Comparison of ENCODE assay signal across 22 cellular contexts in genomic region chr6:26477431-26477830, GRCh38. TPM values are rescaled to one million over a fixed set of nuclear protein-coding genes. Genes with fewer than 3 reads are reported as not detected.
DNase-seq lines count a peak whose midpoint lies in the region; ATAC-seq, FAIRE-seq and TF ChIP-seq lines count a peak whose summit lies in the region.
"Had no signal": no experiment of that assay in that cellular context is flagged by ENCODE, and none has a peak within 500 bp of the region (broad histone marks: within the 10 kb centered on the region; RNA-seq: fewer than 3 reads in every experiment).

No MANE protein-coding gene starts in this region.

- H3K79me1 ChIP-seq in H1 (ENCODE audit: low read depth, low read length): no peaks in the 10 kb centered on the region

- no peak overlapping the region for H4K8ac ChIP-seq in H1 (ENCODE audit: extremely low read depth, insufficient read depth, low read length)

- H3K27me3 Mint-ChIP-seq in stimulated activated memory B cell treated with anti-CD40 and anti-IgM and Interleukin-4, amounts not matched to agents 10 μg/mL and 1 μg/mL and 100 μg/mL, for 72 hours: no peaks in the 10 kb centered on the region
- H3K27me3 Mint-ChIP-seq: activated naive CD4-positive, alpha-beta T cell treated with anti-CD3 and anti-CD28 coated beads, Interleukin-2, amount 50 U/mL, for 24 hours had no signal

- no peak overlapping the region for H2BK120ac ChIP-seq in H1 (replicated peaks; ENCODE audit: low read depth, low read length)

- no peak overlapping the region for H4K5ac ChIP-seq in H1 (ENCODE audit: insufficient read length, low read depth, low read length)

- no peaks in the 10 kb centered on the region for H3K79me2 ChIP-seq in H1 (ENCODE audit: control insufficient read depth in 1 of 2, insufficient read depth in 2 of 2, low read length in 2 of 2)

- FAIRE-seq in H1 (lab: Jason Lieb, UNC): no peak
- FAIRE-seq in GM19239 (lab: Jason Lieb, UNC): no peak
- FAIRE-seq: G401.6, H54, RCC 7860 had no signal

- H3K23me2 ChIP-seq in H1 (ENCODE audit: low read depth, low read length): no peaks in the 10 kb centered on the region

- H2BK15ac ChIP-seq in H1 (ENCODE audit: low read length): no peak overlapping the region

- TF ChIP-seq POLR2A in H1 (IDR thresholded peaks at IDR 0.05; ENCODE audit: control extremely low read depth in 1 of 2, low read depth in 2 of 2, low read length in 2 of 2) (no peak), uterus (IDR thresholded peaks at IDR 0.05) (no peak)

- H3K36me3 ChIP-seq in H1 (ENCODE audit: control insufficient read depth in 2 of 4, insufficient read depth in 4 of 4, low read length in 3 of 4) (no peaks in the 10 kb centered on the region), uterus (no peaks in the 10 kb centered on the region)
- H3K36me3 ChIP-seq: breast epithelium had no signal

- H3K9me3 Mint-ChIP-seq in stimulated activated memory B cell treated with anti-CD40 and anti-IgM and Interleukin-4, amounts not matched to agents 10 μg/mL and 1 μg/mL and 100 μg/mL, for 72 hours: peaks cover 3% of the 10 kb centered on the region
- H3K9me3 Mint-ChIP-seq: activated naive CD4-positive, alpha-beta T cell treated with anti-CD3 and anti-CD28 coated beads, Interleukin-2, amount 50 U/mL, for 24 hours had no signal

- no peak overlapping the region for H2BK5ac ChIP-seq in H1 (ENCODE audit: low read depth, low read length)

- H3K4me3 ChIP-seq in H1 (ENCODE audit: extremely low read depth in 1 of 4, insufficient read depth in 2 of 4, low read depth in 3 of 4, low read length in 4 of 4) (no peak overlapping the region), uterus (no peak overlapping the region)
- H3K4me3 ChIP-seq: breast epithelium, psoas muscle had no signal

- no peak for TF ChIP-seq RAD21 in H1 (IDR thresholded peaks at IDR 0.05 in 1 of 2, conservative IDR thresholded peaks at IDR 0.05 in 1 of 2; ENCODE audit: low read depth in 2 of 2, low read length in 2 of 2)

- H3K9me3 ChIP-seq in H1 (ENCODE audit: insufficient read depth in 2 of 2, low read depth in 1 of 2, low read length in 1 of 2) (peaks cover 0 to 6% of the 10 kb centered on the region in 2 experiments; a peak in 2 of 4 replicates), uterus (no peaks in the 10 kb centered on the region)
- H3K9me3 ChIP-seq: breast epithelium had no signal

- no peak overlapping the region for H3K27ac ChIP-seq in H1 (ENCODE audit: low read depth, low read length)
- no peak overlapping the region for H3K27ac ChIP-seq in uterus
- H3K27ac ChIP-seq: breast epithelium, psoas muscle had no signal

- H3K36me3 Mint-ChIP-seq in stimulated activated memory B cell treated with anti-CD40 and anti-IgM and Interleukin-4, amounts not matched to agents 10 μg/mL and 1 μg/mL and 100 μg/mL, for 72 hours: peaks cover 5% of the 10 kb centered on the region
- H3K36me3 Mint-ChIP-seq: activated naive CD4-positive, alpha-beta T cell treated with anti-CD3 and anti-CD28 coated beads, Interleukin-2, amount 50 U/mL, for 24 hours had no signal

- no peak overlapping the region for H2AFZ ChIP-seq in H1 (ENCODE audit: low read length)

- no peak for ATAC-seq in stimulated activated memory B cell treated with anti-CD40 and anti-IgM and Interleukin-4, amounts not matched to agents 10 μg/mL and 1 μg/mL and 100 μg/mL, for 72 hours
- ATAC-seq: psoas muscle had no signal

- H3K27me3 ChIP-seq in H1 (replicated peaks in 1 of 4; ENCODE audit: control insufficient read depth in 3 of 4, extremely low read depth in 1 of 4, insufficient read depth in 3 of 4, low read length in 3 of 4) (no peaks in the 10 kb centered on the region), uterus (no peaks in the 10 kb centered on the region)
- H3K27me3 ChIP-seq: breast epithelium had no signal

- H3K4me1 ChIP-seq in H1 (replicated peaks in 1 of 4; ENCODE audit: control insufficient read depth in 3 of 4, insufficient read depth in 4 of 4, low read length in 3 of 4): peaks cover 6 to 14% (median 10%) of the 10 kb centered on the region in 4 experiments; a peak in 5 of 7 replicates
- H3K4me1 ChIP-seq in uterus: no peaks in the 10 kb centered on the region
- H3K4me1 ChIP-seq: breast epithelium, psoas muscle had no signal

- H3K23ac ChIP-seq in H1 (ENCODE audit: insufficient read length): no peak overlapping the region

- no peak overlapping the region for H3K9ac ChIP-seq in H1 (replicated peaks in 1 of 4; ENCODE audit: extremely low read depth in 1 of 4, low read depth in 3 of 4, low read length in 3 of 4)

- peak overlapping the region; percentile 37 for H4K91ac ChIP-seq in H1 (replicated peaks; ENCODE audit: insufficient read length, low read length)

- no peak overlapping the region for H3K18ac ChIP-seq in H1 (ENCODE audit: extremely low read depth, low read length)

- no peak overlapping the region for H3K56ac ChIP-seq in H1 (replicated peaks; ENCODE audit: insufficient read length, low read depth, low read length)

- no peak overlapping the region for H3K14ac ChIP-seq in H1 (ENCODE audit: insufficient read length)

- no peak overlapping the region for H2BK12ac ChIP-seq in H1 (ENCODE audit: low read depth, low read length)

- H4K20me1 ChIP-seq in H1 (replicated peaks in 1 of 2; ENCODE audit: control insufficient read depth in 1 of 2, insufficient read depth in 2 of 2, low read length in 2 of 2): no peaks in the 10 kb centered on the region

- H3K4me2 ChIP-seq in H1 (ENCODE audit: insufficient read depth in 1 of 2, low read depth in 2 of 2, low read length in 2 of 2): no peak overlapping the region

- POLR2A ChIA-PET in H1 (lab: Charles Lee; ENCODE audit: partially characterized antibody): interaction anchor here (1.6 to 1.8 kb wide), 2 partner anchors 42 to 66 kb away, joined by 4 to 5 read pairs; no protein-coding TSS in a partner anchor

- CTCF ChIA-PET in H1 (lab: Charles Lee; ENCODE audit: partially characterized antibody): interaction anchor here (1.5 kb wide), 1 partner anchor 26 kb away, joined by 4 read pairs; no protein-coding TSS in a partner anchor

- 90% methylated on average over 1 of the region's 1 CpG; no CpG with 5 or more reads in 1 of the 2 experiments for whole genome bisulfite sequencing in H1 (ENCODE audit: extremely low coverage in 1 of 2, insufficient coverage in 1 of 2, insufficient read length in 1 of 2, insufficient replicate concordance in 2 of 2, low coverage in 1 of 2, low lambda C conversion rate in 2 of 2, missing lambda C conversion rate in 1 of 2), 2 experiments

- no peak overlapping the region for H2AK5ac ChIP-seq in H1 (ENCODE audit: low read depth, low read length)

- peak overlapping the region; percentile 88 for H3K27ac Mint-ChIP-seq in stimulated activated memory B cell treated with anti-CD40 and anti-IgM and Interleukin-4, amounts not matched to agents 10 μg/mL and 1 μg/mL and 100 μg/mL, for 72 hours

- no peak for TF ChIP-seq EP300 in H1 (IDR thresholded peaks at IDR 0.05; ENCODE audit: borderline replicate concordance in 1 of 2, low read depth in 2 of 2, low read length in 2 of 2)

- H3K4ac ChIP-seq in H1 (replicated peaks; ENCODE audit: insufficient read length, low read depth, low read length): no peak overlapping the region

- TF ChIP-seq CTCF in H1 (IDR thresholded peaks at IDR 0.05; ENCODE audit: control extremely low read depth in 1 of 3, insufficient read depth in 1 of 3, low read depth in 1 of 3, low read length in 3 of 3) (no peak), uterus (IDR thresholded peaks at IDR 0.05) (no peak)

- intact Hi-C loops in uterus (cut with DNase I; ENCODE audit: low total_unique reads): no loop called here

- no peak overlapping the region for H2BK20ac ChIP-seq in H1 (ENCODE audit: low read length)

- peaks cover 67% of the 10 kb centered on the region for H3K4me1 Mint-ChIP-seq in stimulated activated memory B cell treated with anti-CD40 and anti-IgM and Interleukin-4, amounts not matched to agents 10 μg/mL and 1 μg/mL and 100 μg/mL, for 72 hours

- no peak overlapping the region for H3K4me3 Mint-ChIP-seq in stimulated activated memory B cell treated with anti-CD40 and anti-IgM and Interleukin-4, amounts not matched to agents 10 μg/mL and 1 μg/mL and 100 μg/mL, for 72 hours

- DNase-seq in NCI-H82 (lab: John Stamatoyannopoulos, UW) (peak; percentile 62), NCI-H82 treated with DMSO at 0.1 percent for 48 hours (lab: John Stamatoyannopoulos, UW; ENCODE audit: unreplicated experiment) (no peak), RPMI8226 (peak; percentile 16), H1 (ENCODE audit: low read depth in 1 of 2, low spot score in 2 of 2) (no peak), uterus (no peak), GM19239 (ENCODE audit: insufficient read length, low spot score) (no peak)
- DNase-seq in activated CD4-positive, alpha-beta T cell treated with anti-CD3 and anti-CD28 coated beads, Interleukin-2, amount 50 U/mL, for 4 hours: no peak
- DNase-seq: 8988T; effector memory CD4-positive, alpha-beta T cell; NCI-H187; NCI-H526; psoas muscle; substantia nigra; SW 1271 had no signal

RNA-seq across cellular contexts. Expression of gene BTN2A1, which starts 19.7 kb away (rescaled TPM):
- 10.6 and 11.0 TPM in 2 replicates for total RNA-seq in H1 (2021; fragmentation: NEBNext Ultra II Directional; extraction: Animal tissue kit (Norgen Biotek cat#: 25700))
- 8.7 and 8.9 TPM in 2 replicates for polyA plus RNA-seq in H1 (2011; rRNA removed)
- 11.6 TPM for polyA plus RNA-seq in H1 (2011; cell fraction: cytosol; rRNA removed)
- polyA plus RNA-seq in H1 (2011; cell fraction: nucleus; rRNA removed): 16.1 TPM
- polyA plus RNA-seq in H1 (2012, experiment 1 of 2): 11.0 to 13.9 TPM (median 11.8 TPM) in 4 replicates
- 3.7 TPM for polyA plus RNA-seq in H1 (2012, experiment 2 of 2)
- 9.1 TPM for polyA plus RNA-seq in H1 (2013, experiment 1 of 2)
- 9.8 TPM for polyA plus RNA-seq in H1 (2013, experiment 2 of 2)
- 12.9 and 13.4 TPM in 2 replicates for polyA minus RNA-seq in H1 (2011; rRNA and poly(A)+ RNA removed)
- polyA minus RNA-seq in H1 (2011; cell fraction: cytosol; rRNA and poly(A)+ RNA removed): 4.9 TPM
- polyA minus RNA-seq in H1 (2011; cell fraction: nucleus; rRNA and poly(A)+ RNA removed): 12.0 TPM
- 10 to 100 TPM; 12.6 to 54.8 (median 26.1) TPM for total RNA-seq in uterus

RNA-seq across cellular contexts. Expression of gene BTN1A1, which starts 22.7 kb away (rescaled TPM):
- total RNA-seq in H1 (2021; fragmentation: NEBNext Ultra II Directional; extraction: Animal tissue kit (Norgen Biotek cat#: 25700)): 0.28 and 0.55 TPM in 2 replicates
- 0.22 and 0.35 TPM in 2 replicates for polyA plus RNA-seq in H1 (2011; rRNA removed)
- polyA plus RNA-seq in H1 (2011; cell fraction: cytosol; rRNA removed): 0.30 TPM
- polyA plus RNA-seq in H1 (2011; cell fraction: nucleus; rRNA removed): 0.21 TPM
- 0.23 to 0.55 TPM (median 0.37 TPM) in 4 replicates for polyA plus RNA-seq in H1 (2012, experiment 1 of 2)
- polyA plus RNA-seq in H1 (2012, experiment 2 of 2): 0.26 TPM
- polyA plus RNA-seq in H1 (2013, experiment 1 of 2): 0.51 TPM
- polyA plus RNA-seq in H1 (2013, experiment 2 of 2): 0.63 TPM
- polyA minus RNA-seq in H1 (2011; rRNA and poly(A)+ RNA removed): 0.10 and 0.32 TPM in 2 replicates
- polyA minus RNA-seq in H1 (2011; cell fraction: cytosol; rRNA and poly(A)+ RNA removed): not detected
- polyA minus RNA-seq in H1 (2011; cell fraction: nucleus; rRNA and poly(A)+ RNA removed): 0.30 TPM
- total RNA-seq in uterus: under 1 TPM in 1 of 4 donors, not detected in 3; 0.07 TPM
- total RNA-seq: breast epithelium, HT1080, MCF 10A, psoas muscle had no signal
- polyA plus RNA-seq: psoas muscle had no signal

RNA-seq across cellular contexts. Expression of gene BTN3A3, which starts 37.1 kb away (rescaled TPM):
- total RNA-seq in H1 (2021; fragmentation: NEBNext Ultra II Directional; extraction: Animal tissue kit (Norgen Biotek cat#: 25700)): 2.0 and 3.4 TPM in 2 replicates
- 2.6 and 2.9 TPM in 2 replicates for polyA plus RNA-seq in H1 (2011; rRNA removed)
- 3.5 TPM for polyA plus RNA-seq in H1 (2011; cell fraction: cytosol; rRNA removed)
- 11.3 TPM for polyA plus RNA-seq in H1 (2011; cell fraction: nucleus; rRNA removed)
- polyA plus RNA-seq in H1 (2012, experiment 1 of 2): 1.8 to 3.1 TPM (median 2.6 TPM) in 4 replicates
- polyA plus RNA-seq in H1 (2012, experiment 2 of 2): 0.12 TPM
- polyA plus RNA-seq in H1 (2013, experiment 1 of 2): 2.2 TPM
- 1.5 TPM for polyA plus RNA-seq in H1 (2013, experiment 2 of 2)
- 6.9 and 7.9 TPM in 2 replicates for polyA minus RNA-seq in H1 (2011; rRNA and poly(A)+ RNA removed)
- 1.5 TPM for polyA minus RNA-seq in H1 (2011; cell fraction: cytosol; rRNA and poly(A)+ RNA removed)
- polyA minus RNA-seq in H1 (2011; cell fraction: nucleus; rRNA and poly(A)+ RNA removed): 10.3 TPM
- total RNA-seq in uterus: 10 to 100 TPM in 2 of 4 donors, 1 to 10 TPM in 2; 7.2 to 44.4 (median 22.0) TPM

Comparison
In these comparisons a context has a peak if more than half of its experiments do, and no peak if none do; other contexts are left out.
1. DNase-seq: peak in NCI-H82 (single experiment) and RPMI8226 (single experiment); none in NCI-H82 treated with DMSO at 0.1 percent for 48 hours (single experiment), H1 (0 of 2), uterus (0 of 2), GM19239 (single experiment) and activated CD4-positive, alpha-beta T cell treated with anti-CD3 and anti-CD28 coated beads, Interleukin-2, amount 50 U/mL, for 4 hours (0 of 2).